13 cellular contexts compared by ENCODE assay signal in genomic region chr4:110310795-110311194, GRCh38.
DNase-seq lines count a peak whose midpoint lies in the region; ATAC-seq and TF ChIP-seq lines count a peak whose summit lies in the region.
"Had no signal": no experiment of that assay in that cellular context is flagged by ENCODE, and none has a peak within 500 bp of the region (broad histone marks: within the 10 kb centered on the region; RNA-seq: fewer than 3 reads in every experiment).

No MANE protein-coding gene starts in this region.

- no peaks in the 10 kb centered on the region for H3K27me3 ChIP-seq in GM06990 (replicated peaks; ENCODE audit: control insufficient read depth, insufficient read depth, low read length)
- H3K27me3 ChIP-seq: upper lobe of left lung had no signal

- intact Hi-C loops in CD14-positive monocyte (cut with micrococcal nuclease) = loop anchor here (5.0 to 10.0 kb wide), 3 partner anchors 194 to 316 kb away; no protein-coding TSS in a partner anchor

- POLR2A ChIA-PET in activated CD8-positive, alpha-beta T cell treated with anti-CD3 and anti-CD28 coated beads, Interleukin-2, amount 10 ng/mL, durations not matched to agents 7 days and 5 days (lab: Charles Lee) = no interaction called here

- no peak overlapping the region for H3K4me3 Mint-ChIP-seq in activated CD8-positive, alpha-beta T cell treated with anti-CD3 and anti-CD28 coated beads, Interleukin-2, amount 10 ng/mL, durations not matched to agents 7 days and 5 days
- H3K4me3 Mint-ChIP-seq in CD14-positive monocyte = no peak overlapping the region

- in situ Hi-C loops in SK-MEL-5 (cut with HindIII; ENCODE audit: low pct_unique_long_range_greater_than_20kb, low sequenced_read_pairs) = no loop called here

- no peak overlapping the region for H3K27ac Mint-ChIP-seq in activated CD8-positive, alpha-beta T cell treated with anti-CD3 and anti-CD28 coated beads, Interleukin-2, amount 10 ng/mL, durations not matched to agents 7 days and 5 days
- H3K27ac Mint-ChIP-seq in CD14-positive monocyte = no peak overlapping the region

- H3K9me3 Mint-ChIP-seq in activated CD8-positive, alpha-beta T cell treated with anti-CD3 and anti-CD28 coated beads, Interleukin-2, amount 10 ng/mL, durations not matched to agents 7 days and 5 days (ENCODE audit: insufficient read depth) = no peaks in the 10 kb centered on the region
- H3K9me3 Mint-ChIP-seq in CD14-positive monocyte = peaks cover 0 to 5% (median 2%) of the 10 kb centered on the region in 7 donors

- no peaks in the 10 kb centered on the region for H3K4me1 Mint-ChIP-seq in activated CD8-positive, alpha-beta T cell treated with anti-CD3 and anti-CD28 coated beads, Interleukin-2, amount 10 ng/mL, durations not matched to agents 7 days and 5 days (ENCODE audit: low read depth)
- H3K4me1 Mint-ChIP-seq in CD14-positive monocyte = peaks cover 2% of the 10 kb centered on the region

- DNase-seq in GM06990 (ENCODE audit: extremely low read depth, insufficient read length) = peak; percentile 18
- DNase-seq in SK-MEL-5 (ENCODE audit: low read depth, low spot score) = peak; percentile 9
- DNase-seq in activated CD8-positive, alpha-beta T cell treated with anti-CD3 and anti-CD28 coated beads, Interleukin-2, amount 10 ng/mL, durations not matched to agents 7 days and 5 days = no peak
- DNase-seq in CD14-positive monocyte (ENCODE audit: low spot score) = no peak
- DNase-seq in NCI-H2171 (lab: John Stamatoyannopoulos, UW) = no peak
- DNase-seq in activated CD4-positive, CD25-positive, alpha-beta regulatory T cell treated with anti-CD3 and anti-CD28 coated beads, Interleukin-2, amount 50 U/mL, for 72 hours = no peak
- DNase-seq: DMS53, NCI-H524, retina, upper lobe of left lung had no signal

- ATAC-seq in GM21390 (IDR thresholded peaks at IDR 0.05; ENCODE audit: unreplicated experiment) (peak; percentile 85), HG03378 (IDR thresholded peaks at IDR 0.05; ENCODE audit: unreplicated experiment) (peak; percentile 78)
- no peak for ATAC-seq in activated CD8-positive, alpha-beta T cell treated with anti-CD3 and anti-CD28 coated beads, Interleukin-2, amount 10 ng/mL, durations not matched to agents 7 days and 5 days

- H3K4me3 ChIP-seq in GM06990 (replicated peaks; ENCODE audit: low read depth, low read length) = no peak overlapping the region
- H3K4me3 ChIP-seq: A549, upper lobe of left lung had no signal

- peaks cover 10% of the 10 kb centered on the region for H3K27me3 Mint-ChIP-seq in activated CD8-positive, alpha-beta T cell treated with anti-CD3 and anti-CD28 coated beads, Interleukin-2, amount 10 ng/mL, durations not matched to agents 7 days and 5 days (ENCODE audit: low read depth)
- H3K27me3 Mint-ChIP-seq in CD14-positive monocyte (ENCODE audit: low read depth in 3 of 3) = peaks cover 3 to 10% (median 4%) of the 10 kb centered on the region in 3 donors

- TF ChIP-seq CTCF in GM06990 (IDR thresholded peaks at IDR 0.05; ENCODE audit: insufficient read depth, low read length, poor library complexity, severe bottlenecking) = no peak
- no peak for TF ChIP-seq CTCF in CD14-positive monocyte (IDR thresholded peaks at IDR 0.05)

- CTCF ChIA-PET in activated CD8-positive, alpha-beta T cell treated with anti-CD3 and anti-CD28 coated beads, Interleukin-2, amount 10 ng/mL, durations not matched to agents 7 days and 5 days (lab: Charles Lee) = interaction anchor here (2.2 kb wide), 1 partner anchor 200 kb away, joined by 5 read pairs; no protein-coding TSS in a partner anchor

- no peaks in the 10 kb centered on the region for H3K36me3 ChIP-seq in GM06990 (ENCODE audit: control insufficient read depth, insufficient read depth, low read length)
- H3K36me3 ChIP-seq: upper lobe of left lung had no signal

- no peaks in the 10 kb centered on the region for H3K36me3 Mint-ChIP-seq in activated CD8-positive, alpha-beta T cell treated with anti-CD3 and anti-CD28 coated beads, Interleukin-2, amount 10 ng/mL, durations not matched to agents 7 days and 5 days (ENCODE audit: low read depth)
- no peaks in the 10 kb centered on the region for H3K36me3 Mint-ChIP-seq in CD14-positive monocyte

Comparison
In these comparisons a context has a peak if more than half of its experiments do, and no peak if none do; other contexts are left out.
1. DNase-seq: peak in GM06990 (single experiment) and SK-MEL-5 (single experiment); none in activated CD8-positive, alpha-beta T cell treated with anti-CD3 and anti-CD28 coated beads, Interleukin-2, amount 10 ng/mL, durations not matched to agents 7 days and 5 days (single experiment), CD14-positive monocyte (single experiment), NCI-H2171 (single experiment) and activated CD4-positive, CD25-positive, alpha-beta regulatory T cell treated with anti-CD3 and anti-CD28 coated beads, Interleukin-2, amount 50 U/mL, for 72 hours (single experiment).